1 cellular context compared by ENCODE assay signal in genomic region chr6:150004101-150004782, GRCh38.
TF ChIP-seq lines count a peak whose summit lies in the region.

No MANE protein-coding gene starts in this region.

TF ChIP-seq in HEK293, 187 proteins besides CTCF, POLR2A, EP300 and RAD21 (continued from another document):
- TF ChIP-seq, protein P1, sequence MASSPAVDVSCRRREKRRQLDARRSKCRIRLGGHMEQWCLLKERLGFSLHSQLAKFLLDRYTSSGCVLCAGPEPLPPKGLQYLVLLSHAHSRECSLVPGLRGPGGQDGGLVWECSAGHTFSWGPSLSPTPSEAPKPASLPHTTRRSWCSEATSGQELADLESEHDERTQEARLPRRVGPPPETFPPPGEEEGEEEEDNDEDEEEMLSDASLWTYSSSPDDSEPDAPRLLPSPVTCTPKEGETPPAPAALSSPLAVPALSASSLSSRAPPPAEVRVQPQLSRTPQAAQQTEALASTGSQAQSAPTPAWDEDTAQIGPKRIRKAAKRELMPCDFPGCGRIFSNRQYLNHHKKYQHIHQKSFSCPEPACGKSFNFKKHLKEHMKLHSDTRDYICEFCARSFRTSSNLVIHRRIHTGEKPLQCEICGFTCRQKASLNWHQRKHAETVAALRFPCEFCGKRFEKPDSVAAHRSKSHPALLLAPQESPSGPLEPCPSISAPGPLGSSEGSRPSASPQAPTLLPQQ (tag by site-specific recombination; IDR thresholded peaks at IDR 0.05), result no peak
- TF ChIP-seq YY1 (tag by site-specific recombination; IDR thresholded peaks at IDR 0.05) (no peak), SCRT1 (tag by site-specific recombination; IDR thresholded peaks at IDR 0.05; ENCODE audit: borderline replicate concordance) (peak; percentile 64), ZNF280C (tag by site-specific recombination; IDR thresholded peaks at IDR 0.05) (0 out of 2 replicates have a peak, but pooled peaks have one; percentile 63), ZNF121 (tag by site-specific recombination; IDR thresholded peaks at IDR 0.05) (no peak), KLF1 (tag by site-specific recombination; IDR thresholded peaks at IDR 0.05) (peak; percentile 36; the same call in 1 of the 2 replicates), ZNF621 (tag by site-specific recombination; IDR thresholded peaks at IDR 0.05) (no peak), PRDM10 (tag by site-specific recombination; IDR thresholded peaks at IDR 0.05) (peak; percentile 98), HIC1 (tag by site-specific recombination; IDR thresholded peaks at IDR 0.05) (no peak), HOXC10 (CRISPR knock-in tag; IDR thresholded peaks at IDR 0.05) (no peak), ZNF629 (tag by site-specific recombination; IDR thresholded peaks at IDR 0.05) (no peak), ZNF555 (tag by site-specific recombination; conservative IDR thresholded peaks at IDR 0.05) (no peak), SCRT2 (tag by site-specific recombination; IDR thresholded peaks at IDR 0.05) (peak; percentile 92)
- TF ChIP-seq, protein P2, sequence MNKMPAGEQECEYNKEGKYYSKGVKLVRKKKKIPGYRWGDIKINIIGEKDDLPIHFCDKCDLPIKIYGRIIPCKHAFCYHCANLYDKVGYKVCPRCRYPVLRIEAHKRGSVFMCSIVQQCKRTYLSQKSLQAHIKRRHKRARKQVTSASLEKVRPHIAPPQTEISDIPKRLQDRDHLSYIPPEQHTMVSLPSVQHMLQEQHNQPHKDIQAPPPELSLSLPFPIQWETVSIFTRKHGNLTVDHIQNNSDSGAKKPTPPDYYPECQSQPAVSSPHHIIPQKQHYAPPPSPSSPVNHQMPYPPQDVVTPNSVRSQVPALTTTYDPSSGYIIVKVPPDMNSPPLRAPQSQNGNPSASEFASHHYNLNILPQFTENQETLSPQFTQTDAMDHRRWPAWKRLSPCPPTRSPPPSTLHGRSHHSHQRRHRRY (tag by site-specific recombination; IDR thresholded peaks at IDR 0.05), result no peak
